Comparison of ENCODE assay signal across 2 cellular contexts in the genomic region with DNA sequence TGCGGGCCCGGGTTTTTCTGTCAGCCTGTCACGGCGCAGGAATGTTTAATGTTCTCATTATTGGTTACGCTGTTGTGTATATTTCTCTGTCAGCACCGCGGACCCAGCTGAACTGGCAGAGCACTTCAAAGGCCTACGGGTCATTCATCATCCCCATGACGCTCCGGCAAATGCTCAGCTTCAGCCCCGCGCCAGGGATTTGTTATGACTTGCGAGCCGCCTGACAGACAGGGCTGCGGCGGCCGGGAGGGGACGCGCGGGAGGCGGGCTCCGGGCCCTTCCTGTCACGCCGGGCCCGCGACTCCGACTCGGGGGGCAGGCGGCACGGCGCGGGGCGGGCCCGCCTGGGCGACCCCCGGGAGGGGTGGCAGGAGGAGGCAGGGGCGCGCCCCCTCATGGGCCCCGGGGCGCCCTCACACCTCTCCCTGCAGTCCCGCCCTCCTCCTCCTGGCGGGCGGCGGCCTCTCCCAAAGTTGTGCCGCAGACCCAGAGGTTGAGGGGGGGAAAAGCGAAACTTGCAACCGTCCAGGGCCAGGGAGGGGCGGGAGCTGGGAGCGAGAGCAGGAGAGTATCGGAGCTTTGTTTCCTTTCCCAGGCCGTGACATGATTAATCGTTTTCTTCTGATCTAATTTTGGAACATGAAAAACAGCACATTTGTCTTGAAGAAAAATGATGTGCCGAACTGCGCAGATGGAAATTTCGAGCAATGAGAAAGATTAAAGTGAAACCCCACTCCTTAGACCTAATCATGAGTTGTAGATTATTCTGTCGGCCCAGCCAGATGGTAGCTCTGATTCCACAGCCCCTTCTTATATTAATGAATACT.
TF ChIP-seq lines count a peak whose summit lies in the region.

No MANE protein-coding gene starts in this region.

TF ChIP-seq in HCT116, 20 proteins besides CTCF, POLR2A, EP300 and RAD21 (continued from another document):
- TF ChIP-seq, protein P1, sequence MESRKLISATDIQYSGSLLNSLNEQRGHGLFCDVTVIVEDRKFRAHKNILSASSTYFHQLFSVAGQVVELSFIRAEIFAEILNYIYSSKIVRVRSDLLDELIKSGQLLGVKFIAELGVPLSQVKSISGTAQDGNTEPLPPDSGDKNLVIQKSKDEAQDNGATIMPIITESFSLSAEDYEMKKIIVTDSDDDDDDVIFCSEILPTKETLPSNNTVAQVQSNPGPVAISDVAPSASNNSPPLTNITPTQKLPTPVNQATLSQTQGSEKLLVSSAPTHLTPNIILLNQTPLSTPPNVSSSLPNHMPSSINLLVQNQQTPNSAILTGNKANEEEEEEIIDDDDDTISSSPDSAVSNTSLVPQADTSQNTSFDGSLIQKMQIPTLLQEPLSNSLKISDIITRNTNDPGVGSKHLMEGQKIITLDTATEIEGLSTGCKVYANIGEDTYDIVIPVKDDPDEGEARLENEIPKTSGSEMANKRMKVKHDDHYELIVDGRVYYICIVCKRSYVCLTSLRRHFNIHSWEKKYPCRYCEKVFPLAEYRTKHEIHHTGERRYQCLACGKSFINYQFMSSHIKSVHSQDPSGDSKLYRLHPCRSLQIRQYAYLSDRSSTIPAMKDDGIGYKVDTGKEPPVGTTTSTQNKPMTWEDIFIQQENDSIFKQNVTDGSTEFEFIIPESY (IDR thresholded peaks at IDR 0.05; ENCODE audit: extremely low read depth, insufficient replicate concordance, low read length): no peak
- TF ChIP-seq TCF7L2 (IDR thresholded peaks at IDR 0.05; ENCODE audit: borderline replicate concordance, extremely low read depth, insufficient read depth, insufficient read length): peak; percentile 99
- no peak for TF ChIP-seq CEBPB (IDR thresholded peaks at IDR 0.05; ENCODE audit: low read depth)
- TF ChIP-seq SP1 (IDR thresholded peaks at IDR 0.05; ENCODE audit: low read depth): peak; percentile 52
- 0 out of 2 replicates have a peak, but pooled peaks have one; percentile 8 for TF ChIP-seq POLR2AphosphoS5 (IDR thresholded peaks at IDR 0.05; ENCODE audit: low read depth, low read length)
- TF ChIP-seq ZFX (IDR thresholded peaks at IDR 0.05): peak; percentile 30; the same call in 1 of the 2 replicates
- TF ChIP-seq CBX3 (IDR thresholded peaks at IDR 0.05; ENCODE audit: low read depth): peak; percentile 67
- peak; percentile 32; the same call in 1 of the 2 replicates for TF ChIP-seq FOSL1 (IDR thresholded peaks at IDR 0.05; ENCODE audit: low read depth)
- TF ChIP-seq, protein P2, sequence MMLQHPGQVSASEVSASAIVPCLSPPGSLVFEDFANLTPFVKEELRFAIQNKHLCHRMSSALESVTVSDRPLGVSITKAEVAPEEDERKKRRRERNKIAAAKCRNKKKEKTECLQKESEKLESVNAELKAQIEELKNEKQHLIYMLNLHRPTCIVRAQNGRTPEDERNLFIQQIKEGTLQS (IDR thresholded peaks at IDR 0.05): no peak
- peak; percentile 38; the same call in 1 of the 2 replicates for TF ChIP-seq JUND (IDR thresholded peaks at IDR 0.05)
- TF ChIP-seq SIN3A (IDR thresholded peaks at IDR 0.05; ENCODE audit: low read depth): no peak; the same call in 1 of the 2 replicates

TF ChIP-seq in K562, 482 proteins besides CTCF, POLR2A, EP300 and RAD21 (continued from another document and continues in another):
- 0 out of 4 replicates have a peak, but pooled peaks of 1 of the 2 experiments have one; percentile 9 for TF ChIP-seq TEAD1 (CRISPR knock-in tag; IDR thresholded peaks at IDR 0.05)
- TF ChIP-seq TBP (optimal IDR thresholded peaks at IDR 0.05; ENCODE audit: low read depth, low read length): peak; percentile 21
- TF ChIP-seq, protein P3, sequence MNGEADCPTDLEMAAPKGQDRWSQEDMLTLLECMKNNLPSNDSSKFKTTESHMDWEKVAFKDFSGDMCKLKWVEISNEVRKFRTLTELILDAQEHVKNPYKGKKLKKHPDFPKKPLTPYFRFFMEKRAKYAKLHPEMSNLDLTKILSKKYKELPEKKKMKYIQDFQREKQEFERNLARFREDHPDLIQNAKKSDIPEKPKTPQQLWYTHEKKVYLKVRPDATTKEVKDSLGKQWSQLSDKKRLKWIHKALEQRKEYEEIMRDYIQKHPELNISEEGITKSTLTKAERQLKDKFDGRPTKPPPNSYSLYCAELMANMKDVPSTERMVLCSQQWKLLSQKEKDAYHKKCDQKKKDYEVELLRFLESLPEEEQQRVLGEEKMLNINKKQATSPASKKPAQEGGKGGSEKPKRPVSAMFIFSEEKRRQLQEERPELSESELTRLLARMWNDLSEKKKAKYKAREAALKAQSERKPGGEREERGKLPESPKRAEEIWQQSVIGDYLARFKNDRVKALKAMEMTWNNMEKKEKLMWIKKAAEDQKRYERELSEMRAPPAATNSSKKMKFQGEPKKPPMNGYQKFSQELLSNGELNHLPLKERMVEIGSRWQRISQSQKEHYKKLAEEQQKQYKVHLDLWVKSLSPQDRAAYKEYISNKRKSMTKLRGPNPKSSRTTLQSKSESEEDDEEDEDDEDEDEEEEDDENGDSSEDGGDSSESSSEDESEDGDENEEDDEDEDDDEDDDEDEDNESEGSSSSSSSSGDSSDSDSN (IDR thresholded peaks at IDR 0.05; ENCODE audit: borderline replicate concordance in 1 of 2, low read depth in 2 of 2, low read length in 2 of 2): peak; percentile 18 to 82; a peak in 3 of 4 replicates
- no peak for TF ChIP-seq ZNF778 (CRISPR knock-in tag; IDR thresholded peaks at IDR 0.05)
- TF ChIP-seq OTX1 (CRISPR knock-in tag; IDR thresholded peaks at IDR 0.05): 0 out of 2 replicates have a peak, but pooled peaks have one; percentile 28
- TF ChIP-seq L3MBTL2 (IDR thresholded peaks at IDR 0.05): peak; percentile 97
- no peak for TF ChIP-seq MECOM (CRISPR knock-in tag; IDR thresholded peaks at IDR 0.05)
- TF ChIP-seq ETV6 (IDR thresholded peaks at IDR 0.05; ENCODE audit: borderline replicate concordance in 1 of 2, low read depth in 2 of 2, low read length in 1 of 2): 0 out of 4 replicates have a peak, but pooled peaks of 1 of the 2 experiments have one; percentile 9
- no peak for TF ChIP-seq ETV6 (CRISPR knock-in tag; IDR thresholded peaks at IDR 0.05; ENCODE audit: borderline replicate concordance)
- peak; percentile 53 for TF ChIP-seq CBX8 (IDR thresholded peaks at IDR 0.05; ENCODE audit: borderline replicate concordance, extremely low read depth, low read depth, low read length, poor library complexity, severe bottlenecking)
- TF ChIP-seq ZBTB7A (IDR thresholded peaks at IDR 0.05; ENCODE audit: borderline replicate concordance, control insufficient read depth, low read depth, low read length): peak; percentile 86; the same call in 1 of the 2 replicates
- peak; percentile 100 for TF ChIP-seq LEF1 (IDR thresholded peaks at IDR 0.05)
- TF ChIP-seq PHB2 (IDR thresholded peaks at IDR 0.05; ENCODE audit: low read depth): no peak
- 0 out of 4 replicates have a peak, but pooled peaks of 1 of the 2 experiments have one; percentile 34 for TF ChIP-seq SRF (CRISPR knock-in tag; IDR thresholded peaks at IDR 0.05)
- 0 out of 2 replicates have a peak, but pooled peaks have one; percentile 10 for TF ChIP-seq ZNF76 (CRISPR knock-in tag; IDR thresholded peaks at IDR 0.05; ENCODE audit: borderline replicate concordance)
- TF ChIP-seq, protein P4, sequence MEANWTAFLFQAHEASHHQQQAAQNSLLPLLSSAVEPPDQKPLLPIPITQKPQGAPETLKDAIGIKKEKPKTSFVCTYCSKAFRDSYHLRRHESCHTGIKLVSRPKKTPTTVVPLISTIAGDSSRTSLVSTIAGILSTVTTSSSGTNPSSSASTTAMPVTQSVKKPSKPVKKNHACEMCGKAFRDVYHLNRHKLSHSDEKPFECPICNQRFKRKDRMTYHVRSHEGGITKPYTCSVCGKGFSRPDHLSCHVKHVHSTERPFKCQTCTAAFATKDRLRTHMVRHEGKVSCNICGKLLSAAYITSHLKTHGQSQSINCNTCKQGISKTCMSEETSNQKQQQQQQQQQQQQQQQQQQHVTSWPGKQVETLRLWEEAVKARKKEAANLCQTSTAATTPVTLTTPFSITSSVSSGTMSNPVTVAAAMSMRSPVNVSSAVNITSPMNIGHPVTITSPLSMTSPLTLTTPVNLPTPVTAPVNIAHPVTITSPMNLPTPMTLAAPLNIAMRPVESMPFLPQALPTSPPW (CRISPR knock-in tag; IDR thresholded peaks at IDR 0.05): peak; percentile 77
- 0 out of 2 replicates have a peak, but pooled peaks have one; percentile 7 for TF ChIP-seq RNF2 (IDR thresholded peaks at IDR 0.05)
- peak; percentile 87 for TF ChIP-seq CXXC5 (CRISPR knock-in tag; IDR thresholded peaks at IDR 0.05)
- TF ChIP-seq PHB (CRISPR knock-in tag; IDR thresholded peaks at IDR 0.05): no peak
- peak; percentile 50; the same call in 1 of the 2 replicates for TF ChIP-seq GABPA (tag; conservative IDR thresholded peaks at IDR 0.05; ENCODE audit: low read depth)
- TF ChIP-seq, protein P5, sequence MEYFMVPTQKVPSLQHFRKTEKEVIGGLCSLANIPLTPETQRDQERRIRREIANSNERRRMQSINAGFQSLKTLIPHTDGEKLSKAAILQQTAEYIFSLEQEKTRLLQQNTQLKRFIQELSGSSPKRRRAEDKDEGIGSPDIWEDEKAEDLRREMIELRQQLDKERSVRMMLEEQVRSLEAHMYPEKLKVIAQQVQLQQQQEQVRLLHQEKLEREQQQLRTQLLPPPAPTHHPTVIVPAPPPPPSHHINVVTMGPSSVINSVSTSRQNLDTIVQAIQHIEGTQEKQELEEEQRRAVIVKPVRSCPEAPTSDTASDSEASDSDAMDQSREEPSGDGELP (CRISPR knock-in tag; IDR thresholded peaks at IDR 0.05; ENCODE audit: borderline replicate concordance): peak; percentile 63; the same call in 1 of the 2 replicates
- TF ChIP-seq NRF1 (conservative IDR thresholded peaks at IDR 0.05 in 1 of 2, IDR thresholded peaks at IDR 0.05 in 1 of 2): peak; percentile 48 to 66; a peak in 3 of 4 replicates
- TF ChIP-seq HDGF (IDR thresholded peaks at IDR 0.05): no peak
- no peak for TF ChIP-seq RBM39 (optimal IDR thresholded peaks at IDR 0.05; ENCODE audit: low read depth, low read length)
- TF ChIP-seq ZNF561 (CRISPR knock-in tag; conservative IDR thresholded peaks at IDR 0.05): no peak
- TF ChIP-seq DPF2 (IDR thresholded peaks at IDR 0.05): peak; percentile 25; the same call in 1 of the 2 replicates
- TF ChIP-seq, protein P6, sequence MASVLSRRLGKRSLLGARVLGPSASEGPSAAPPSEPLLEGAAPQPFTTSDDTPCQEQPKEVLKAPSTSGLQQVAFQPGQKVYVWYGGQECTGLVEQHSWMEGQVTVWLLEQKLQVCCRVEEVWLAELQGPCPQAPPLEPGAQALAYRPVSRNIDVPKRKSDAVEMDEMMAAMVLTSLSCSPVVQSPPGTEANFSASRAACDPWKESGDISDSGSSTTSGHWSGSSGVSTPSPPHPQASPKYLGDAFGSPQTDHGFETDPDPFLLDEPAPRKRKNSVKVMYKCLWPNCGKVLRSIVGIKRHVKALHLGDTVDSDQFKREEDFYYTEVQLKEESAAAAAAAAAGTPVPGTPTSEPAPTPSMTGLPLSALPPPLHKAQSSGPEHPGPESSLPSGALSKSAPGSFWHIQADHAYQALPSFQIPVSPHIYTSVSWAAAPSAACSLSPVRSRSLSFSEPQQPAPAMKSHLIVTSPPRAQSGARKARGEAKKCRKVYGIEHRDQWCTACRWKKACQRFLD (CRISPR knock-in tag; IDR thresholded peaks at IDR 0.05): peak; percentile 58; the same call in 1 of the 2 replicates
- no peak for TF ChIP-seq GTF2A2 (tag; IDR thresholded peaks at IDR 0.05)
- no peak for TF ChIP-seq ZNF175 (CRISPR knock-in tag; IDR thresholded peaks at IDR 0.05; ENCODE audit: low read depth)
- no peak for TF ChIP-seq SREBF2 (CRISPR knock-in tag; IDR thresholded peaks at IDR 0.05)
- peak; percentile 28; the same call in 1 of the 2 replicates for TF ChIP-seq PHF8 (IDR thresholded peaks at IDR 0.05; ENCODE audit: borderline replicate concordance, low read length)
- TF ChIP-seq CBX2 (IDR thresholded peaks at IDR 0.05; ENCODE audit: insufficient read depth, low read length, poor library complexity, severe bottlenecking): no peak
- TF ChIP-seq MAZ (CRISPR knock-in tag; conservative IDR thresholded peaks at IDR 0.05 in 1 of 2, IDR thresholded peaks at IDR 0.05 in 1 of 2): peak; percentile 78 to 94
- TF ChIP-seq GATA2 (CRISPR knock-in tag; IDR thresholded peaks at IDR 0.05): 0 out of 2 replicates have a peak, but pooled peaks have one; percentile 10
- TF ChIP-seq, protein P7, sequence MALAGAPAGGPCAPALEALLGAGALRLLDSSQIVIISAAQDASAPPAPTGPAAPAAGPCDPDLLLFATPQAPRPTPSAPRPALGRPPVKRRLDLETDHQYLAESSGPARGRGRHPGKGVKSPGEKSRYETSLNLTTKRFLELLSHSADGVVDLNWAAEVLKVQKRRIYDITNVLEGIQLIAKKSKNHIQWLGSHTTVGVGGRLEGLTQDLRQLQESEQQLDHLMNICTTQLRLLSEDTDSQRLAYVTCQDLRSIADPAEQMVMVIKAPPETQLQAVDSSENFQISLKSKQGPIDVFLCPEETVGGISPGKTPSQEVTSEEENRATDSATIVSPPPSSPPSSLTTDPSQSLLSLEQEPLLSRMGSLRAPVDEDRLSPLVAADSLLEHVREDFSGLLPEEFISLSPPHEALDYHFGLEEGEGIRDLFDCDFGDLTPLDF (CRISPR knock-in tag; IDR thresholded peaks at IDR 0.05): no peak
- 0 out of 2 replicates have a peak, but pooled peaks have one; percentile 19 for TF ChIP-seq EP400 (IDR thresholded peaks at IDR 0.05)
- no peak for TF ChIP-seq HOXB6 (CRISPR knock-in tag; IDR thresholded peaks at IDR 0.05; ENCODE audit: borderline replicate concordance)
- no peak for TF ChIP-seq NFXL1 (CRISPR knock-in tag; IDR thresholded peaks at IDR 0.05)
- peak; percentile 40; the same call in 1 of the 2 replicates for TF ChIP-seq KLF1 (tag; IDR thresholded peaks at IDR 0.05)
- TF ChIP-seq RBBP5 (IDR thresholded peaks at IDR 0.05; ENCODE audit: borderline replicate concordance, insufficient read depth, low read length, poor library complexity, severe bottlenecking): peak; percentile 51
- peak; percentile 86 for TF ChIP-seq HMGN3 (IDR thresholded peaks at IDR 0.05; ENCODE audit: borderline replicate concordance, extremely low read depth, insufficient read length, low read depth, low read length)
- 0 out of 2 replicates have a peak, but pooled peaks have one; percentile 36 for TF ChIP-seq HDAC8 (tag; IDR thresholded peaks at IDR 0.05)
- TF ChIP-seq, protein P8, sequence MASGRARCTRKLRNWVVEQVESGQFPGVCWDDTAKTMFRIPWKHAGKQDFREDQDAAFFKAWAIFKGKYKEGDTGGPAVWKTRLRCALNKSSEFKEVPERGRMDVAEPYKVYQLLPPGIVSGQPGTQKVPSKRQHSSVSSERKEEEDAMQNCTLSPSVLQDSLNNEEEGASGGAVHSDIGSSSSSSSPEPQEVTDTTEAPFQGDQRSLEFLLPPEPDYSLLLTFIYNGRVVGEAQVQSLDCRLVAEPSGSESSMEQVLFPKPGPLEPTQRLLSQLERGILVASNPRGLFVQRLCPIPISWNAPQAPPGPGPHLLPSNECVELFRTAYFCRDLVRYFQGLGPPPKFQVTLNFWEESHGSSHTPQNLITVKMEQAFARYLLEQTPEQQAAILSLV (tag; IDR thresholded peaks at IDR 0.05): no peak
- TF ChIP-seq, protein P9, sequence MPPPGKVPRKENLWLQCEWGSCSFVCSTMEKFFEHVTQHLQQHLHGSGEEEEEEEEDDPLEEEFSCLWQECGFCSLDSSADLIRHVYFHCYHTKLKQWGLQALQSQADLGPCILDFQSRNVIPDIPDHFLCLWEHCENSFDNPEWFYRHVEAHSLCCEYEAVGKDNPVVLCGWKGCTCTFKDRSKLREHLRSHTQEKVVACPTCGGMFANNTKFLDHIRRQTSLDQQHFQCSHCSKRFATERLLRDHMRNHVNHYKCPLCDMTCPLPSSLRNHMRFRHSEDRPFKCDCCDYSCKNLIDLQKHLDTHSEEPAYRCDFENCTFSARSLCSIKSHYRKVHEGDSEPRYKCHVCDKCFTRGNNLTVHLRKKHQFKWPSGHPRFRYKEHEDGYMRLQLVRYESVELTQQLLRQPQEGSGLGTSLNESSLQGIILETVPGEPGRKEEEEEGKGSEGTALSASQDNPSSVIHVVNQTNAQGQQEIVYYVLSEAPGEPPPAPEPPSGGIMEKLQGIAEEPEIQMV (tag; conservative IDR thresholded peaks at IDR 0.05; ENCODE audit: low read depth): peak; percentile 86
- peak; percentile 46 for TF ChIP-seq SOX6 (IDR thresholded peaks at IDR 0.05)
- no peak for TF ChIP-seq ZNF165 (CRISPR knock-in tag; IDR thresholded peaks at IDR 0.05; ENCODE audit: borderline replicate concordance)
